In genomic region chr20:39397646-39398045, GRCh38 we compare ENCODE assay signal across 8 cellular contexts.
"Had no signal": no experiment of that assay in that cellular context is flagged by ENCODE, and none has a peak within 500 bp of the region (broad histone marks: within the 10 kb centered on the region; RNA-seq: fewer than 3 reads in every experiment).

No MANE protein-coding gene starts in this region.

- H3K36me3 Mint-ChIP-seq: IgD-negative memory B cell had no signal

- H3K9me3 Mint-ChIP-seq: IgD-negative memory B cell had no signal

- FAIRE-seq: HTR-8/SVneo, K562 had no signal

- H3K4me3 ChIP-seq: K562 had no signal

- ATAC-seq: K562 had no signal

- H3K4me2 ChIP-seq: KMS-11 had no signal

- DNase-seq: IMR-90, KBM-7, KG1 had no signal

- H3K4me1 Mint-ChIP-seq: IgD-negative memory B cell had no signal

- H3K9ac ChIP-seq: KMS-11 had no signal

- H3K27ac Mint-ChIP-seq: IgD-negative memory B cell had no signal

- H3K4me3 Mint-ChIP-seq: IgD-negative memory B cell had no signal

- H3K27ac ChIP-seq: HL-60, KMS-11 had no signal
